8 cellular contexts compared by ENCODE assay signal in the genomic region with DNA sequence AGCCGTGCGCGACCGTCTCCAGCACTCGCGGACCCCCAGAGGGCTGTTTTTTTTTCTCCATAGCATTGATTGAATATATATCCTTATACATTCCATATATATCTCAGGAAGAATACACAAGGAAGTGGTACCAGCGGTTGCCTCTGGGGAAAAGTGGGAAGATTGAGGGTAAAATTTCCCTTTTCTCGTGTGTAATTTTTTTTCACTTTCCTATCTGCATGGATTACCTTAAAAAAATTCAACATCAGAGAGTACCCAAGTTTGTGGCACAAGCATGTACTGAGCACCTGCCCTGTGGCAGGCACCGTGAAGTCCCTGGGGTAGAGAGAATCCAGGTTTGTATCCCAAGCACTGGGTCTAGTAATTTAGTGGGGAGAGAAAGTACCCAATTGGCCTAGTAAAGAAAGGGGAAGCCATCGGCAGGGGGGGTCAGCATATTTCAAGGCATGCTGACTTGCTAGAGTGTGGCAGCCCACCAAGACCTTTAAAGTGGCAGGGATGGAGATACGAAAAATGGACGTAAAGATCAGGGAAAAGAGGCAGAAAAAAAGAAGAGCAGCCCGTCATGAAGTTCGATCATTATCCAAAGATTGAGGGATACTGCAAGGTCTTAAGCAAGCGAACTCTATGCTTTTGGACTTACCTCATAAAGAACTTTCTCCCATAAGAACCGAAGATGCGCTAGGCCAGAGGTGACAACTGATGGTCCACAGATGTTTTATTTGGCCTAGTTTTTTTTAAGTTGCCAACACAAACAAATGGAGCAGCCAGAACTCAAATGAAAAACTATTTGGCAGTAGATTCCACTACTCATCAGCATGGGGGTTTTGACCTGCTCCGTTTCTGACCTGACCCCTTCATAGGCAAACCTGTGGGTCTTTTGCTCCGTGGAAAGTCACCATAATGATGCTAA. TPM values are rescaled to one million over a fixed set of nuclear protein-coding genes. Genes with fewer than 3 reads are reported as not detected.
DNase-seq lines count a peak whose midpoint lies in the region; ATAC-seq and TF ChIP-seq lines count a peak whose summit lies in the region.

No MANE protein-coding gene starts in this region.

- H3K9me3 ChIP-seq in Karpas-422 (ENCODE audit: low read length) (no peaks in the 10 kb centered on the region), muscle layer of duodenum (ENCODE audit: control insufficient read depth in 1 of 2, low read length in 2 of 2) (no peaks in the 10 kb centered on the region)

- peak overlapping the region; percentile 82 for H3K4me2 ChIP-seq in Karpas-422 (ENCODE audit: low read depth, low read length, poor library complexity, severe bottlenecking)

- H3K36me3 Mint-ChIP-seq in central memory CD8-positive, alpha-beta T cell (ENCODE audit: insufficient read depth): peaks cover 30% of the 10 kb centered on the region

- peak overlapping the region; percentile 91 for H3K27ac Mint-ChIP-seq in central memory CD8-positive, alpha-beta T cell (ENCODE audit: low read depth)

- H2AFZ ChIP-seq in Karpas-422 (ENCODE audit: low read length): no peak overlapping the region

- peaks cover 27% of the 10 kb centered on the region; the same call in 1 of the 2 replicates for H4K20me1 ChIP-seq in Karpas-422 (ENCODE audit: insufficient read depth, low read depth, low read length)

- H3K27me3 ChIP-seq in Karpas-422 (ENCODE audit: low read length): no peaks in the 10 kb centered on the region
- H3K27me3 ChIP-seq in muscle layer of duodenum (ENCODE audit: low read depth, low read length): no peaks in the 10 kb centered on the region

- H3K4me3 ChIP-seq in AG10803 (ENCODE audit: low read length) (peak overlapping the region; percentile 66; the same call in 1 of the 2 replicates), Karpas-422 (ENCODE audit: low read length) (peak overlapping the region; percentile 80), muscle layer of duodenum (ENCODE audit: low read depth in 1 of 2, low read length in 2 of 2) (peak overlapping the region; percentile 74 to 86)

- peak overlapping the region; percentile 85 for H3K4me3 Mint-ChIP-seq in central memory CD8-positive, alpha-beta T cell

- no peaks in the 10 kb centered on the region for H3K9me2 ChIP-seq in Karpas-422 (replicated peaks; ENCODE audit: insufficient read depth, low read length)

- H3K9me3 Mint-ChIP-seq in central memory CD8-positive, alpha-beta T cell: no peaks in the 10 kb centered on the region

- TF ChIP-seq CTCF in AG10803 (conservative IDR thresholded peaks at IDR 0.05; ENCODE audit: low read length): no peak

- ATAC-seq in central memory CD8-positive, alpha-beta T cell (replicated peaks; ENCODE audit: extremely low read depth, poor library complexity, severe bottlenecking): no peak

- peaks cover 33% of the 10 kb centered on the region for H3K4me1 ChIP-seq in Karpas-422 (ENCODE audit: low read length)
- peaks cover 8 to 27% of the 10 kb centered on the region in 2 donors for H3K4me1 ChIP-seq in muscle layer of duodenum (ENCODE audit: control insufficient read depth in 1 of 2, insufficient read depth in 2 of 2, low read length in 2 of 2)

- DNase-seq in AG10803 (ENCODE audit: low read depth): peak; percentile 13
- no peak for DNase-seq in Karpas-422
- DNase-seq in central memory CD8-positive, alpha-beta T cell (ENCODE audit: low spot score in 2 of 2): no peak
- DNase-seq in NCI-H1930 (lab: John Stamatoyannopoulos, UW): no peak
- DNase-seq in stimulated activated CD4-positive, alpha-beta T cell treated with anti-CD3 and anti-CD28 coated beads, Interleukin-1b, Interleukin-23, amount 100 ng/mL, for 48 hours: no peak
- no peak for DNase-seq in COLO668 (lab: John Stamatoyannopoulos, UW; ENCODE audit: unreplicated experiment)
- DNase-seq in SIG-M5 (lab: John Stamatoyannopoulos, UW): no peak

- H3K79me2 ChIP-seq in Karpas-422 (ENCODE audit: low read length): peaks cover 31% of the 10 kb centered on the region

- peak overlapping the region; percentile 88 for H3K9ac ChIP-seq in Karpas-422 (ENCODE audit: low read length)

- H3K36me3 ChIP-seq in Karpas-422 (ENCODE audit: insufficient read depth, low read length) (peaks cover 30% of the 10 kb centered on the region), muscle layer of duodenum (ENCODE audit: control insufficient read depth in 1 of 2, insufficient read depth in 2 of 2, low read length in 2 of 2) (no peaks in the 10 kb centered on the region)

- H3K27me3 Mint-ChIP-seq in central memory CD8-positive, alpha-beta T cell: peaks cover 17% of the 10 kb centered on the region

- H3K27ac ChIP-seq in Karpas-422 (ENCODE audit: low read length) (peak overlapping the region; percentile 87), muscle layer of duodenum (ENCODE audit: low read length) (peak overlapping the region; percentile 84)

- peaks cover 26% of the 10 kb centered on the region for H3K4me1 Mint-ChIP-seq in central memory CD8-positive, alpha-beta T cell

RNA-seq across cellular contexts. Expression of a gene that starts 1.5 kb away (rescaled TPM):
- total RNA-seq in Karpas-422 (2014; rRNA removed; shearing (Covaris generic); ENCODE audit: low replicate concordance): 430 and 561 TPM in 2 replicates

RNA-seq across cellular contexts. Expression of a gene that starts 36.9 kb away (rescaled TPM):
- 78.1 and 141 TPM in 2 replicates for total RNA-seq in Karpas-422 (2014; rRNA removed; shearing (Covaris generic); ENCODE audit: low replicate concordance)
